ENCODE assay signal across 2 cellular contexts in genomic region chr15:98868564-98868963, GRCh38.
TF ChIP-seq lines count a peak whose summit lies in the region.

No MANE protein-coding gene starts in this region.

TF ChIP-seq in A549, 52 proteins besides CTCF, POLR2A, EP300 and RAD21:
- TF ChIP-seq HOXB13 (CRISPR knock-in tag; IDR thresholded peaks at IDR 0.05; ENCODE audit: low read depth) (0 out of 2 replicates have a peak, but pooled peaks have one; percentile 32), RCOR1 (IDR thresholded peaks at IDR 0.05; ENCODE audit: low read depth, low read length) (no peak)

TF ChIP-seq in H1, 55 proteins besides CTCF, POLR2A, EP300 and RAD21:
- TF ChIP-seq TAF1 (IDR thresholded peaks at IDR 0.05; ENCODE audit: low read depth, low read length) (no peak), EGR1 (IDR thresholded peaks at IDR 0.05; ENCODE audit: borderline replicate concordance, low read depth, low read length) (no peak), GTF2F1 (IDR thresholded peaks at IDR 0.05; ENCODE audit: borderline replicate concordance, low read depth, low read length) (no peak), SRF (IDR thresholded peaks at IDR 0.05; ENCODE audit: low read depth, low read length) (no peak), GABPA (IDR thresholded peaks at IDR 0.05; ENCODE audit: borderline replicate concordance, insufficient read depth, low read length) (no peak), SIN3A (conservative IDR thresholded peaks at IDR 0.05 in 1 of 2, IDR thresholded peaks at IDR 0.05 in 1 of 2; ENCODE audit: low read depth in 1 of 2, low read length in 2 of 2) (no peak), TBP (IDR thresholded peaks at IDR 0.05; ENCODE audit: low read depth, low read length) (no peak), KDM5A (IDR thresholded peaks at IDR 0.05; ENCODE audit: low read length) (no peak), CHD1 (IDR thresholded peaks at IDR 0.05; ENCODE audit: low read depth, low read length) (no peak), CBX8 (IDR thresholded peaks at IDR 0.05; ENCODE audit: borderline replicate concordance, low read depth, low read length) (no peak), SIX5 (IDR thresholded peaks at IDR 0.05; ENCODE audit: low read depth, low read length) (no peak), TEAD4 (IDR thresholded peaks at IDR 0.05; ENCODE audit: low read depth, low read length) (no peak), RXRA (IDR thresholded peaks at IDR 0.05; ENCODE audit: insufficient read depth, low read depth, low read length) (no peak), E2F6 (IDR thresholded peaks at IDR 0.05) (no peak), KDM1A (IDR thresholded peaks at IDR 0.05; ENCODE audit: borderline replicate concordance, low read length) (no peak), NANOG (IDR thresholded peaks at IDR 0.05; ENCODE audit: insufficient read depth, low read depth, low read length, poor library complexity, severe bottlenecking) (no peak), MAFK (IDR thresholded peaks at IDR 0.05; ENCODE audit: low read depth, low read length) (no peak), CEBPB (IDR thresholded peaks at IDR 0.05; ENCODE audit: low read depth, low read length) (no peak), FOSL1 (IDR thresholded peaks at IDR 0.05; ENCODE audit: insufficient read depth, low read depth, low read length) (no peak)
